Comparison of ENCODE assay signal across 14 cellular contexts in genomic region chr12:22978962-22979361, GRCh38.
DNase-seq lines count a peak whose midpoint lies in the region; ATAC-seq and TF ChIP-seq lines count a peak whose summit lies in the region.
"Had no signal": no experiment of that assay in that cellular context is flagged by ENCODE, and none has a peak within 500 bp of the region (broad histone marks: within the 10 kb centered on the region; RNA-seq: fewer than 3 reads in every experiment).

No MANE protein-coding gene starts in this region.

- POLR2A ChIA-PET in activated CD4-positive, alpha-beta T cell treated with anti-CD3 and anti-CD28 coated beads, Interleukin-2, amount 10 ng/mL, durations not matched to agents 7 days and 5 days (lab: Charles Lee), result no interaction called here

- in situ Hi-C loops in mammary epithelial cell (cut with MboI; ENCODE audit: low sequenced_read_pairs in 2 of 2), result no loop called here

- no peaks in the 10 kb centered on the region for H3K9me3 Mint-ChIP-seq in activated CD4-positive, alpha-beta T cell treated with anti-CD3 and anti-CD28 coated beads, Interleukin-2, amount 10 ng/mL, durations not matched to agents 7 days and 5 days
- H3K9me3 Mint-ChIP-seq: memory B cell, WTC11 had no signal

- WGBS in mammary epithelial cell (ENCODE audit: low coverage, missing lambda C conversion rate), result 0% methylated on average over 2 of the region's 2 CpGs

- H3K27ac ChIP-seq in mammary epithelial cell (ENCODE audit: insufficient read depth, low read depth, low read length), result peak overlapping the region; percentile 29
- H3K27ac ChIP-seq: prostate gland, tibial artery had no signal

- peaks cover 2% of the 10 kb centered on the region for H3K27me3 Mint-ChIP-seq in activated CD4-positive, alpha-beta T cell treated with anti-CD3 and anti-CD28 coated beads, Interleukin-2, amount 10 ng/mL, durations not matched to agents 7 days and 5 days

- H3K36me3 ChIP-seq in mammary epithelial cell (ENCODE audit: insufficient read depth, low read length), result no peaks in the 10 kb centered on the region
- H3K36me3 ChIP-seq: prostate gland, tibial artery had no signal

- peak overlapping the region; percentile 2 for H2AFZ ChIP-seq in mammary epithelial cell (ENCODE audit: low read depth, low read length)

- H3K4me1 ChIP-seq in mammary epithelial cell (ENCODE audit: insufficient read depth, low read length), result peaks cover 35% of the 10 kb centered on the region
- H3K4me1 ChIP-seq: prostate gland had no signal

- no TSS peak for BruUV-seq in mammary epithelial cell (replicated peaks; lab: Mats Ljungman, UMichigan)

- H3K4me1 Mint-ChIP-seq in activated CD4-positive, alpha-beta T cell treated with anti-CD3 and anti-CD28 coated beads, Interleukin-2, amount 10 ng/mL, durations not matched to agents 7 days and 5 days, result no peaks in the 10 kb centered on the region
- H3K4me1 Mint-ChIP-seq: memory B cell had no signal

- no peak overlapping the region for H3K4me3 ChIP-seq in mammary epithelial cell (replicated peaks in 1 of 3; ENCODE audit: insufficient read depth in 1 of 3, low read depth in 2 of 3, low read length in 3 of 3)
- H3K4me3 ChIP-seq: prostate gland, tibial artery had no signal

- H3K27me3 ChIP-seq in mammary epithelial cell (ENCODE audit: insufficient read depth, low read length), result no peaks in the 10 kb centered on the region
- H3K27me3 ChIP-seq: tibial artery had no signal

- no peaks in the 10 kb centered on the region for H3K9me3 ChIP-seq in mammary epithelial cell (replicated peaks; ENCODE audit: insufficient read depth, low read length)
- H3K9me3 ChIP-seq: prostate gland, tibial artery had no signal

- intact Hi-C loops in mammary epithelial cell (cut with micrococcal nuclease), result loop anchor here (5.0 kb wide), 1 partner anchor 437 kb away; the partner anchor contains the start of gene C2CD5

- H3K4me2 ChIP-seq in mammary epithelial cell (ENCODE audit: insufficient read depth, low read depth, low read length), result peak overlapping the region; percentile 49

- CTCF ChIA-PET in mammary epithelial cell (lab: Charles Lee; ENCODE audit: low non-redundant PET), result interaction anchor here (0.8 kb wide), 1 partner anchor 9 kb away, joined by 3 read pairs; no protein-coding TSS in a partner anchor
- CTCF ChIA-PET in activated CD4-positive, alpha-beta T cell treated with anti-CD3 and anti-CD28 coated beads, Interleukin-2, amount 10 ng/mL, durations not matched to agents 7 days and 5 days (lab: Charles Lee), result no interaction called here

- H4K20me1 ChIP-seq in mammary epithelial cell (ENCODE audit: insufficient read depth, low read length), result no peaks in the 10 kb centered on the region

- peak; percentile 79 for DNase-seq in AG09319 (ENCODE audit: extremely low read depth, low read depth)
- peak; percentile 95 for DNase-seq in LHCN-M2 (ENCODE audit: low read depth)
- peak; percentile 93 for DNase-seq in mammary epithelial cell
- peak; percentile 94 for DNase-seq in kidney tubule cell (ENCODE audit: low spot score)
- DNase-seq in activated CD4-positive, alpha-beta T cell treated with anti-CD3 and anti-CD28 coated beads for 48 hours, result no peak
- DNase-seq in activated CD4-positive, alpha-beta T cell treated with anti-CD3 and anti-CD28 coated beads, Interleukin-2, amount 10 ng/mL, durations not matched to agents 7 days and 5 days, result no peak
- DNase-seq: activated T-cell treated with anti-CD3 and anti-CD28 coated beads, Interleukin-2, amount 50 U/mL, for 1 hour; tibial artery had no signal

- no peak overlapping the region for H3K27ac Mint-ChIP-seq in activated CD4-positive, alpha-beta T cell treated with anti-CD3 and anti-CD28 coated beads, Interleukin-2, amount 10 ng/mL, durations not matched to agents 7 days and 5 days
- H3K27ac Mint-ChIP-seq: memory B cell, WTC11 had no signal

- TF ChIP-seq CTCF in AG09319 (IDR thresholded peaks at IDR 0.05; ENCODE audit: low read depth, low read length) (no peak), mammary epithelial cell (conservative IDR thresholded peaks at IDR 0.05 in 1 of 2, IDR thresholded peaks at IDR 0.05 in 1 of 2; ENCODE audit: extremely low read depth in 1 of 2, insufficient read depth in 1 of 2, low read depth in 1 of 2, low read length in 2 of 2) (no peak)

- no peak for ATAC-seq in GM18873 (IDR thresholded peaks at IDR 0.05; ENCODE audit: low FRiP score, unreplicated experiment)
- no peak for ATAC-seq in GM19467 (IDR thresholded peaks at IDR 0.05; ENCODE audit: unreplicated experiment)
- ATAC-seq: HCT116, WTC11 had no signal

- dilution Hi-C loops in mammary epithelial cell (cut with HindIII; ENCODE audit: low sequenced_read_pairs), result no loop called here

- no peak overlapping the region for H3K9ac ChIP-seq in mammary epithelial cell (ENCODE audit: insufficient read depth, low read length)

- H3K36me3 Mint-ChIP-seq in activated CD4-positive, alpha-beta T cell treated with anti-CD3 and anti-CD28 coated beads, Interleukin-2, amount 10 ng/mL, durations not matched to agents 7 days and 5 days (ENCODE audit: low read depth), result no peaks in the 10 kb centered on the region
- H3K36me3 Mint-ChIP-seq: memory B cell, WTC11 had no signal

- no peak overlapping the region for H3K4me3 Mint-ChIP-seq in activated CD4-positive, alpha-beta T cell treated with anti-CD3 and anti-CD28 coated beads, Interleukin-2, amount 10 ng/mL, durations not matched to agents 7 days and 5 days
- H3K4me3 Mint-ChIP-seq: memory B cell, WTC11 had no signal

- no peaks in the 10 kb centered on the region for H3K79me2 ChIP-seq in mammary epithelial cell (ENCODE audit: insufficient read depth, low read length)

Comparison
In these comparisons a context has a peak if more than half of its experiments do, and no peak if none do; other contexts are left out.
1. DNase-seq: peak in AG09319 (single experiment), LHCN-M2 (single experiment), mammary epithelial cell (single experiment) and kidney tubule cell (single experiment); none in activated CD4-positive, alpha-beta T cell treated with anti-CD3 and anti-CD28 coated beads for 48 hours (single experiment) and activated CD4-positive, alpha-beta T cell treated with anti-CD3 and anti-CD28 coated beads, Interleukin-2, amount 10 ng/mL, durations not matched to agents 7 days and 5 days (single experiment).